12 cellular contexts compared by ENCODE assay signal in the genomic region with DNA sequence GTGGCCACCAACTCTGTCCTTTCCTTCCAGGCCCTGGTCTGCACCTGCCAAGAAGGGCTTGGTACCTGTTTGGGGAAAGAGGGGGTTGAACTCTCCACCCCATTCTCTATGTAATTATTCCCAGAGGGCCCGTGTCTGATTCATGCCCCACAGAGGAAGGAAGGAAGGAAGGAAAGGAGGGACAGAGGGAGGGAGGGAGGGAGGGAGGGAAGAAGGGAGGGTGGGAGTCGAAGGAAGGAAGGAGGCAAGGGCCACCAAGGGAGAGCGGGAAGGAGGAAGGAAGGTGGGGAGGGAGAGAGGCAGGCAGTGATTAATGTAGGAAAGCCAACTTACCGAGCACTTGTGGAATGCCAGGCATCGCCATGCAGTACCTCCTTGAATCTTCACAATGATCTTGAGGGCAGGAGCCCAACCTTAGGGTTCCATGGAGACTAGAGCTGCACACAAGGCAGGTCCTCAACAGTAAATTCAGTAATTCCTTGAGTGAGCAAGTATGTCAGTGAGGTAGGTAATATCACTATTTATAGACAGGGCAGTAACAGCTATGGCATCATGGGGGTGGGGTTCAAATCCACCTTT.
A peak's percentile ranks its signal among the peaks of the same experiment; 100 is the strongest.
DNase-seq lines count a peak whose midpoint lies in the region; TF ChIP-seq lines count a peak whose summit lies in the region.
"Had no signal": no experiment of that assay in that cellular context is flagged by ENCODE, and none has a peak within 500 bp of the region (broad histone marks: within the 10 kb centered on the region; RNA-seq: fewer than 3 reads in every experiment).

No MANE protein-coding gene starts in this region.

- CTCF ChIA-PET in activated naive CD4-positive, alpha-beta T cell treated with anti-CD3 and anti-CD28 coated beads for 36 hours (lab: Charles Lee), result interaction anchor here (1.0 to 1.3 kb wide), 3 partner anchors 10 to 112 kb away, joined by 3 read pairs; no protein-coding TSS in a partner anchor

- H2BK5ac ChIP-seq in mesenchymal stem cell (ENCODE audit: low read depth, low read length, poor library complexity, severe bottlenecking), result no peak overlapping the region

- no peak overlapping the region for H4K91ac ChIP-seq in mesenchymal stem cell (ENCODE audit: low read length)

- H3K27me3 Mint-ChIP-seq in chondrocyte (ENCODE audit: low read depth), result no peaks in the 10 kb centered on the region
- no peaks in the 10 kb centered on the region for H3K27me3 Mint-ChIP-seq in activated naive CD4-positive, alpha-beta T cell treated with anti-CD3 and anti-CD28 coated beads for 36 hours (ENCODE audit: low read depth)

- peak overlapping the region in 1 of 2 experiments; percentile 32 for H2BK12ac ChIP-seq in mesenchymal stem cell (ENCODE audit: low read length in 2 of 2)

- no peaks in the 10 kb centered on the region for H3K79me1 ChIP-seq in mesenchymal stem cell (replicated peaks; ENCODE audit: low read length, poor library complexity, severe bottlenecking)

- H2BK120ac ChIP-seq in mesenchymal stem cell (ENCODE audit: low read depth, low read length), result no peak overlapping the region

- no peak overlapping the region for H2BK15ac ChIP-seq in mesenchymal stem cell (ENCODE audit: low read depth, poor library complexity, severe bottlenecking)

- H3K9me3 Mint-ChIP-seq in chondrocyte (ENCODE audit: low read depth), result no peaks in the 10 kb centered on the region
- H3K9me3 Mint-ChIP-seq in activated naive CD4-positive, alpha-beta T cell treated with anti-CD3 and anti-CD28 coated beads for 36 hours, result no peaks in the 10 kb centered on the region

- WGBS in mesenchymal stem cell, result 16% methylated on average over 5 of the region's 5 CpGs

- peaks cover 19% of the 10 kb centered on the region for H3K4me1 ChIP-seq in HUES6 (ENCODE audit: control insufficient read depth, insufficient read depth, low read length)
- peaks cover 14% of the 10 kb centered on the region for H3K4me1 ChIP-seq in mesenchymal stem cell (ENCODE audit: control insufficient read depth, insufficient read depth, low read depth, low read length)
- peaks cover 0 to 40% (median 37%) of the 10 kb centered on the region in 4 donors for H3K4me1 ChIP-seq in tibial artery

- DNase-seq in chondrocyte (ENCODE audit: low spot score) (no peak), mesenchymal stem cell (peak; percentile 8), tibial artery (no peak), NCI-H2081 (lab: John Stamatoyannopoulos, UW) (no peak), DMS79 treated with DMSO at 0.1 percent for 48 hours (lab: John Stamatoyannopoulos, UW) (no peak), DMS 273 (lab: John Stamatoyannopoulos, UW; ENCODE audit: unreplicated experiment) (no peak)
- no peak for DNase-seq in activated naive CD4-positive, alpha-beta T cell treated with anti-CD3 and anti-CD28 coated beads for 36 hours
- DNase-seq: activated CD4-positive, alpha-beta T cell treated with anti-CD3 and anti-CD28 coated beads for 36 hours; DND-41; foreskin melanocyte had no signal

- no peaks in the 10 kb centered on the region for H3K36me3 Mint-ChIP-seq in chondrocyte (ENCODE audit: low read depth)
- no peaks in the 10 kb centered on the region for H3K36me3 Mint-ChIP-seq in activated naive CD4-positive, alpha-beta T cell treated with anti-CD3 and anti-CD28 coated beads for 36 hours (ENCODE audit: low read depth)

- H2AFZ ChIP-seq in mesenchymal stem cell (ENCODE audit: low read depth, low read length), result no peak overlapping the region

- no peaks in the 10 kb centered on the region for H3K27me3 ChIP-seq in HUES6 (ENCODE audit: control insufficient read depth, insufficient read depth, low read length)
- peaks cover 0 to 4% of the 10 kb centered on the region in 2 experiments for H3K27me3 ChIP-seq in mesenchymal stem cell (ENCODE audit: control insufficient read depth in 1 of 2, insufficient read depth in 1 of 2, low read length in 2 of 2)
- no peaks in the 10 kb centered on the region for H3K27me3 ChIP-seq in tibial artery

- H3K4me3 ChIP-seq in HUES6 (ENCODE audit: low read depth, low read length) (no peak overlapping the region; the same call in 1 of the 2 replicates), mesenchymal stem cell (ENCODE audit: insufficient read depth in 1 of 2, low read depth in 1 of 2, low read length in 2 of 2) (no peak overlapping the region), tibial artery (no peak overlapping the region)

- H3K9ac ChIP-seq in HUES6 (ENCODE audit: low read length) (peak overlapping the region; percentile 55), mesenchymal stem cell (ENCODE audit: low read length) (peak overlapping the region; percentile 76)

- intact Hi-C loops in tibial artery (cut with DNase I; ENCODE audit: low total_unique reads), result no loop called here
- intact Hi-C loops in activated naive CD4-positive, alpha-beta T cell treated with anti-CD3 and anti-CD28 coated beads for 36 hours (cut with micrococcal nuclease), result no loop called here

- H3K4me2 ChIP-seq in mesenchymal stem cell (ENCODE audit: low read length, poor library complexity, severe bottlenecking), result no peak overlapping the region

- peak overlapping the region in 1 of 2 experiments; percentile 32 for H3K18ac ChIP-seq in mesenchymal stem cell (ENCODE audit: low read depth in 1 of 2, low read length in 2 of 2)

- no peak for TF ChIP-seq CTCF in chondrocyte (IDR thresholded peaks at IDR 0.05)
- TF ChIP-seq CTCF in tibial artery (IDR thresholded peaks at IDR 0.05), result no peak

- H2AK5ac ChIP-seq in mesenchymal stem cell (ENCODE audit: low read length, severe bottlenecking), result no peak overlapping the region

- no peak overlapping the region for H3K23ac ChIP-seq in mesenchymal stem cell (ENCODE audit: low read length in 2 of 2)

- H3K9me3 ChIP-seq in HUES6 (ENCODE audit: control insufficient read depth, insufficient read depth, low read depth, low read length) (no peaks in the 10 kb centered on the region), mesenchymal stem cell (ENCODE audit: control insufficient read depth, low read length) (no peaks in the 10 kb centered on the region), tibial artery (no peaks in the 10 kb centered on the region)
- H3K9me3 ChIP-seq: neutrophil had no signal

- no peak overlapping the region for H4K8ac ChIP-seq in mesenchymal stem cell (ENCODE audit: low read length)

- H3K27ac ChIP-seq in HUES6 (ENCODE audit: low read depth, low read length) (peak overlapping the region; percentile 26; the same call in 1 of the 2 replicates), mesenchymal stem cell (ENCODE audit: low read length, poor library complexity, severe bottlenecking) (no peak overlapping the region), tibial artery (peak overlapping the region; percentile 78 to 84)
- H3K27ac ChIP-seq: neutrophil had no signal

- H3K14ac ChIP-seq in mesenchymal stem cell (ENCODE audit: low read length in 2 of 2), result no peak overlapping the region

- peaks cover 29% of the 10 kb centered on the region for H3K4me1 Mint-ChIP-seq in chondrocyte (ENCODE audit: low read depth)
- no peaks in the 10 kb centered on the region for H3K4me1 Mint-ChIP-seq in activated naive CD4-positive, alpha-beta T cell treated with anti-CD3 and anti-CD28 coated beads for 36 hours (ENCODE audit: low read depth)
- H3K4me1 Mint-ChIP-seq: activated CD4-positive, alpha-beta T cell treated with anti-CD3 and anti-CD28 coated beads for 36 hours had no signal

- no peak overlapping the region for H3K4me3 Mint-ChIP-seq in chondrocyte (ENCODE audit: unreplicated experiment)
- no peak overlapping the region for H3K4me3 Mint-ChIP-seq in activated naive CD4-positive, alpha-beta T cell treated with anti-CD3 and anti-CD28 coated beads for 36 hours
- H3K4me3 Mint-ChIP-seq: activated CD4-positive, alpha-beta T cell treated with anti-CD3 and anti-CD28 coated beads for 36 hours had no signal

- no peak overlapping the region for H3K4ac ChIP-seq in mesenchymal stem cell (ENCODE audit: low read depth in 1 of 2, low read length in 2 of 2)

- no peaks in the 10 kb centered on the region for H3K36me3 ChIP-seq in HUES6 (ENCODE audit: control insufficient read depth, insufficient read depth, low read length)
- H3K36me3 ChIP-seq in mesenchymal stem cell (ENCODE audit: control insufficient read depth in 1 of 2, insufficient read depth in 2 of 2, low read depth in 1 of 2, low read length in 2 of 2), result no peaks in the 10 kb centered on the region
- no peaks in the 10 kb centered on the region for H3K36me3 ChIP-seq in tibial artery
- H3K36me3 ChIP-seq: neutrophil had no signal

- H3K27ac Mint-ChIP-seq in chondrocyte (ENCODE audit: unreplicated experiment), result peak overlapping the region; percentile 91
- no peak overlapping the region for H3K27ac Mint-ChIP-seq in activated naive CD4-positive, alpha-beta T cell treated with anti-CD3 and anti-CD28 coated beads for 36 hours
- H3K27ac Mint-ChIP-seq: activated CD4-positive, alpha-beta T cell treated with anti-CD3 and anti-CD28 coated beads for 36 hours had no signal
